9 cellular contexts compared by ENCODE assay signal in genomic region chr6:138817799-138818198, GRCh38. TPM values are rescaled to one million over a fixed set of nuclear protein-coding genes. Genes with fewer than 3 reads are reported as not detected.
A peak's percentile ranks its signal among the peaks of the same experiment; 100 is the strongest.
DNase-seq lines count a peak whose midpoint lies in the region; ATAC-seq and TF ChIP-seq lines count a peak whose summit lies in the region.
"Had no signal": no experiment of that assay in that cellular context is flagged by ENCODE, and none has a peak within 500 bp of the region (broad histone marks: within the 10 kb centered on the region; RNA-seq: fewer than 3 reads in every experiment).

No MANE protein-coding gene starts in this region.

- H3K9me3 Mint-ChIP-seq in brain, result no peaks in the 10 kb centered on the region

- ATAC-seq in GM21526 (IDR thresholded peaks at IDR 0.05; ENCODE audit: low FRiP score, unreplicated experiment), result no peak
- no peak for ATAC-seq in HG03097 (IDR thresholded peaks at IDR 0.05; ENCODE audit: low FRiP score, unreplicated experiment)
- ATAC-seq: A549 had no signal

- no peak overlapping the region for H3K4me3 Mint-ChIP-seq in brain

- peaks cover 37% of the 10 kb centered on the region for H3K4me1 Mint-ChIP-seq in brain

- H3K27ac ChIP-seq in caudate nucleus (ENCODE audit: low read depth, low read length), result no peak overlapping the region
- H3K27ac ChIP-seq: A549 had no signal

- peaks cover 4% of the 10 kb centered on the region for H3K27me3 Mint-ChIP-seq in brain

- DNase-seq in NCI-H2171 treated with DMSO at 0.1 percent for 48 hours (lab: John Stamatoyannopoulos, UW) (peak; percentile 42), NCI-H2171 (lab: John Stamatoyannopoulos, UW) (no peak), NCI-H1417 (lab: John Stamatoyannopoulos, UW) (peak; percentile 9 to 96 (median 89)), mucosa of gallbladder (ENCODE audit: low spot score) (peak; percentile 91), caudate nucleus (lab: John Stamatoyannopoulos, UW) (no peak)

- H3K36me3 Mint-ChIP-seq in brain, result no peaks in the 10 kb centered on the region

- TF ChIP-seq CTCF in brain (conservative IDR thresholded peaks at IDR 0.05), result no peak

- peak overlapping the region in 3 of 5 experiments; percentile 45 to 87 (median 46) for H3K27ac Mint-ChIP-seq in brain

RNA-seq across cellular contexts. Expression of gene ECT2L, which starts 21.9 kb away (rescaled TPM):
- 0.07 TPM for polyA plus RNA-seq in brain (ENCODE audit: insufficient read depth, low read depth, low replicate concordance)
- 0.14 TPM for total RNA-seq in mucosa of gallbladder

RNA-seq across cellular contexts. Expression of gene CCDC28A, which starts 44.2 kb away (rescaled TPM):
- 23.2 TPM for polyA plus RNA-seq in brain (ENCODE audit: insufficient read depth, low read depth, low replicate concordance)
- total RNA-seq in mucosa of gallbladder, result 32.6 TPM

Comparison
In these comparisons a context has a peak if more than half of its experiments do, and no peak if none do; other contexts are left out.
1. DNase-seq: peak in NCI-H2171 treated with DMSO at 0.1 percent for 48 hours (single experiment), NCI-H1417 (3 of 3) and mucosa of gallbladder (single experiment); none in NCI-H2171 (single experiment) and caudate nucleus (0 of 61).